In genomic region chr17:66326476-66327047, GRCh38 we compare ENCODE assay signal across 29 cellular contexts. TPM values are rescaled to one million over a fixed set of nuclear protein-coding genes. Genes with fewer than 3 reads are reported as not detected.
A peak's percentile ranks its signal among the peaks of the same experiment; 100 is the strongest.
DNase-seq lines count a peak whose midpoint lies in the region; ATAC-seq and TF ChIP-seq lines count a peak whose summit lies in the region.
"Had no signal": no experiment of that assay in that cellular context is flagged by ENCODE, and none has a peak within 500 bp of the region (broad histone marks: within the 10 kb centered on the region; RNA-seq: fewer than 3 reads in every experiment).

No MANE protein-coding gene starts in this region.

- no peak overlapping the region for H3K4me3 ChIP-seq in CD4-positive, CD25-positive, alpha-beta regulatory T cell (ENCODE audit: low read depth, low read length)
- H3K4me3 ChIP-seq in colonic mucosa: no peak overlapping the region
- H3K4me3 ChIP-seq: gastrocnemius medialis, PC-9, psoas muscle, sigmoid colon had no signal

- H3K36me3 Mint-ChIP-seq in activated CD4-positive, alpha-beta T cell treated with anti-CD3 and anti-CD28 coated beads for 36 hours (ENCODE audit: low read depth): peaks cover 63% of the 10 kb centered on the region
- peaks cover 11% of the 10 kb centered on the region for H3K36me3 Mint-ChIP-seq in CD4-positive, CD25-positive, alpha-beta regulatory T cell
- peaks cover 49% of the 10 kb centered on the region for H3K36me3 Mint-ChIP-seq in activated T-helper 1 cell treated with anti-CD3 and anti-CD28 coated beads, Interleukin-12 subunit alpha, Interleukin-12 subunit beta, Interleukin-2, Interleukin-4 antibody, amounts not matched to agents 30 ng/mL and 10 ng/mL and 1 ng/mL, durations not matched to agents 14 hours and 24 hours and 36 hours (ENCODE audit: low read depth)
- H3K36me3 Mint-ChIP-seq in stimulated activated memory B cell treated with anti-CD40 and anti-IgM and Interleukin-4, amounts not matched to agents 10 μg/mL and 1 μg/mL and 100 μg/mL, for 72 hours: no peaks in the 10 kb centered on the region

- H3K9me3 Mint-ChIP-seq in activated CD4-positive, alpha-beta T cell treated with anti-CD3 and anti-CD28 coated beads for 36 hours (ENCODE audit: low read depth): peaks cover 8% of the 10 kb centered on the region
- H3K9me3 Mint-ChIP-seq in CD4-positive, CD25-positive, alpha-beta regulatory T cell: peaks cover 0 to 6% (median 0%) of the 10 kb centered on the region in 7 donors
- H3K9me3 Mint-ChIP-seq in activated T-helper 1 cell treated with anti-CD3 and anti-CD28 coated beads, Interleukin-12 subunit alpha, Interleukin-12 subunit beta, Interleukin-2, Interleukin-4 antibody, amounts not matched to agents 30 ng/mL and 10 ng/mL and 1 ng/mL, durations not matched to agents 14 hours and 24 hours and 36 hours: peaks cover 6% of the 10 kb centered on the region
- H3K9me3 Mint-ChIP-seq in stimulated activated memory B cell treated with anti-CD40 and anti-IgM and Interleukin-4, amounts not matched to agents 10 μg/mL and 1 μg/mL and 100 μg/mL, for 72 hours: no peaks in the 10 kb centered on the region

- H3K27ac Mint-ChIP-seq in activated CD4-positive, alpha-beta T cell treated with anti-CD3 and anti-CD28 coated beads for 36 hours: peak overlapping the region; percentile 75
- H3K27ac Mint-ChIP-seq in CD4-positive, CD25-positive, alpha-beta regulatory T cell: peak overlapping the region; percentile 27 to 47 (median 37)
- peak overlapping the region; percentile 43 for H3K27ac Mint-ChIP-seq in activated T-helper 1 cell treated with anti-CD3 and anti-CD28 coated beads, Interleukin-12 subunit alpha, Interleukin-12 subunit beta, Interleukin-2, Interleukin-4 antibody, amounts not matched to agents 30 ng/mL and 10 ng/mL and 1 ng/mL, durations not matched to agents 14 hours and 24 hours and 36 hours
- no peak overlapping the region for H3K27ac Mint-ChIP-seq in stimulated activated memory B cell treated with anti-CD40 and anti-IgM and Interleukin-4, amounts not matched to agents 10 μg/mL and 1 μg/mL and 100 μg/mL, for 72 hours

- CTCF ChIA-PET in activated CD4-positive, alpha-beta T cell treated with anti-CD3 and anti-CD28 coated beads for 36 hours (lab: Charles Lee): interaction anchor here (1.1 to 4.1 kb wide), 3 partner anchors 10 to 13 kb away, joined by 3 to 17 read pairs (median 7); no protein-coding TSS in a partner anchor

- peaks cover 23% of the 10 kb centered on the region for H3K4me1 ChIP-seq in CD4-positive, CD25-positive, alpha-beta regulatory T cell (ENCODE audit: control insufficient read depth, insufficient read depth, low read length, poor library complexity, severe bottlenecking)
- no peaks in the 10 kb centered on the region for H3K4me1 ChIP-seq in colonic mucosa
- H3K4me1 ChIP-seq: gastrocnemius medialis, psoas muscle had no signal

- no peak overlapping the region for H3K27ac ChIP-seq in CD4-positive, CD25-positive, alpha-beta regulatory T cell (ENCODE audit: insufficient read depth, low read length, poor library complexity, severe bottlenecking)
- H3K27ac ChIP-seq in colonic mucosa: no peak overlapping the region
- H3K27ac ChIP-seq: gastrocnemius medialis, PC-9, psoas muscle, sigmoid colon had no signal

- H3K9ac ChIP-seq in colonic mucosa (ENCODE audit: low read depth in 2 of 2, low read length in 2 of 2): no peak overlapping the region

- H3K9me3 ChIP-seq in CD4-positive, CD25-positive, alpha-beta regulatory T cell (ENCODE audit: control insufficient read depth in 2 of 2, low read length in 2 of 2): peaks cover 4 to 6% of the 10 kb centered on the region in 2 experiments
- H3K9me3 ChIP-seq in colonic mucosa: no peaks in the 10 kb centered on the region
- H3K9me3 ChIP-seq: gastrocnemius medialis had no signal

- no peak overlapping the region for H3K4me3 Mint-ChIP-seq in activated CD4-positive, alpha-beta T cell treated with anti-CD3 and anti-CD28 coated beads for 36 hours
- H3K4me3 Mint-ChIP-seq in CD4-positive, CD25-positive, alpha-beta regulatory T cell: peak overlapping the region in 1 of 4 donors; percentile 17
- H3K4me3 Mint-ChIP-seq in activated T-helper 1 cell treated with anti-CD3 and anti-CD28 coated beads, Interleukin-12 subunit alpha, Interleukin-12 subunit beta, Interleukin-2, Interleukin-4 antibody, amounts not matched to agents 30 ng/mL and 10 ng/mL and 1 ng/mL, durations not matched to agents 14 hours and 24 hours and 36 hours: no peak overlapping the region
- H3K4me3 Mint-ChIP-seq in stimulated activated memory B cell treated with anti-CD40 and anti-IgM and Interleukin-4, amounts not matched to agents 10 μg/mL and 1 μg/mL and 100 μg/mL, for 72 hours: no peak overlapping the region
- H3K4me3 Mint-ChIP-seq: natural killer cell had no signal

- POLR2A ChIA-PET in activated CD4-positive, alpha-beta T cell treated with anti-CD3 and anti-CD28 coated beads for 36 hours (lab: Charles Lee): no interaction called here

- DNase-seq in activated CD4-positive, alpha-beta T cell treated with anti-CD3 and anti-CD28 coated beads for 36 hours: no peak
- DNase-seq in activated CD4-positive, alpha-beta T cell treated with anti-CD3 and anti-CD28 coated beads for 1 hour: no peak
- DNase-seq in CD4-positive, CD25-positive, alpha-beta regulatory T cell: no peak
- DNase-seq in activated T-helper 1 cell treated with anti-CD3 and anti-CD28 coated beads, Interleukin-12 subunit alpha, Interleukin-12 subunit beta, Interleukin-2, Interleukin-4 antibody, amounts not matched to agents 30 ng/mL and 10 ng/mL and 1 ng/mL, durations not matched to agents 14 hours and 24 hours and 36 hours (ENCODE audit: low spot score): no peak
- DNase-seq in left kidney (ENCODE audit: low read depth, low spot score): peak; percentile 31
- no peak for DNase-seq in colonic mucosa
- DNase-seq: 8988T; activated CD4-positive, alpha-beta T cell treated with anti-CD3 and anti-CD28 coated beads for 4 hours; activated effector memory CD4-positive, alpha-beta T cell treated with Interleukin-2 at 50 U/mL for 16 hours; amygdala; gastrocnemius medialis; GOT3; Kasumi-1; midbrain; MV-4-11; natural killer cell; NCI-H1436; NCI-H2081 treated with DMSO at 0.1 percent for 48 hours; NCI-H2227 treated with DMSO at 0.1 percent for 48 hours; NCI-H526 treated with DMSO at 0.1 percent for 48 hours; nucleus accumbens; PC-9; psoas muscle; sigmoid colon; stimulated activated CD4-positive, alpha-beta T cell treated with anti-CD3 and anti-CD28 coated beads, Interleukin-4, amount 100 ng/mL, for 1 hour; substantia nigra; trophoblast cell had no signal

- TF ChIP-seq CTCF in colonic mucosa (IDR thresholded peaks at IDR 0.05): no peak

- no peaks in the 10 kb centered on the region for H3K36me3 ChIP-seq in CD4-positive, CD25-positive, alpha-beta regulatory T cell (ENCODE audit: control insufficient read depth, insufficient read depth, low read length)
- H3K36me3 ChIP-seq in colonic mucosa: no peaks in the 10 kb centered on the region

- intact Hi-C loops in activated CD4-positive, alpha-beta T cell treated with anti-CD3 and anti-CD28 coated beads for 36 hours (cut with DNase I, micrococcal nuclease): no loop called here
- intact Hi-C loops in activated T-helper 1 cell treated with anti-CD3 and anti-CD28 coated beads, Interleukin-12 subunit alpha, Interleukin-12 subunit beta, Interleukin-2, Interleukin-4 antibody, amounts not matched to agents 30 ng/mL and 10 ng/mL and 1 ng/mL, durations not matched to agents 14 hours and 24 hours and 36 hours (cut with micrococcal nuclease): no loop called here
- intact Hi-C loops in colonic mucosa (cut with DNase I): no loop called here

- no peak for ATAC-seq in activated CD4-positive, alpha-beta T cell treated with anti-CD3 and anti-CD28 coated beads for 36 hours
- no peak for ATAC-seq in CD4-positive, CD25-positive, alpha-beta regulatory T cell (ENCODE audit: low read depth in 2 of 2)
- ATAC-seq in GM19023 (IDR thresholded peaks at IDR 0.05; ENCODE audit: unreplicated experiment): no peak
- no peak for ATAC-seq in stimulated activated memory B cell treated with anti-CD40 and anti-IgM and Interleukin-4, amounts not matched to agents 10 μg/mL and 1 μg/mL and 100 μg/mL, for 72 hours
- ATAC-seq: gastrocnemius medialis, natural killer cell, psoas muscle had no signal

- no peaks in the 10 kb centered on the region for H3K27me3 Mint-ChIP-seq in activated CD4-positive, alpha-beta T cell treated with anti-CD3 and anti-CD28 coated beads for 36 hours
- H3K27me3 Mint-ChIP-seq in CD4-positive, CD25-positive, alpha-beta regulatory T cell: no peaks in the 10 kb centered on the region
- no peaks in the 10 kb centered on the region for H3K27me3 Mint-ChIP-seq in activated T-helper 1 cell treated with anti-CD3 and anti-CD28 coated beads, Interleukin-12 subunit alpha, Interleukin-12 subunit beta, Interleukin-2, Interleukin-4 antibody, amounts not matched to agents 30 ng/mL and 10 ng/mL and 1 ng/mL, durations not matched to agents 14 hours and 24 hours and 36 hours (ENCODE audit: insufficient read depth)
- no peaks in the 10 kb centered on the region for H3K27me3 Mint-ChIP-seq in stimulated activated memory B cell treated with anti-CD40 and anti-IgM and Interleukin-4, amounts not matched to agents 10 μg/mL and 1 μg/mL and 100 μg/mL, for 72 hours

- H3K27me3 ChIP-seq in CD4-positive, CD25-positive, alpha-beta regulatory T cell (ENCODE audit: control insufficient read depth, insufficient read depth, low read length): no peaks in the 10 kb centered on the region
- H3K27me3 ChIP-seq in colonic mucosa: no peaks in the 10 kb centered on the region
- H3K27me3 ChIP-seq: gastrocnemius medialis, sigmoid colon had no signal

- peaks cover 82% of the 10 kb centered on the region for H3K4me1 Mint-ChIP-seq in activated CD4-positive, alpha-beta T cell treated with anti-CD3 and anti-CD28 coated beads for 36 hours
- H3K4me1 Mint-ChIP-seq in CD4-positive, CD25-positive, alpha-beta regulatory T cell: peaks cover 16 to 79% (median 48%) of the 10 kb centered on the region in 4 donors
- peaks cover 64% of the 10 kb centered on the region for H3K4me1 Mint-ChIP-seq in activated T-helper 1 cell treated with anti-CD3 and anti-CD28 coated beads, Interleukin-12 subunit alpha, Interleukin-12 subunit beta, Interleukin-2, Interleukin-4 antibody, amounts not matched to agents 30 ng/mL and 10 ng/mL and 1 ng/mL, durations not matched to agents 14 hours and 24 hours and 36 hours (ENCODE audit: low read depth)
- H3K4me1 Mint-ChIP-seq in stimulated activated memory B cell treated with anti-CD40 and anti-IgM and Interleukin-4, amounts not matched to agents 10 μg/mL and 1 μg/mL and 100 μg/mL, for 72 hours: no peaks in the 10 kb centered on the region

RNA-seq across cellular contexts. Expression of gene PRKCA, which starts 24.1 kb away (rescaled TPM):
- total RNA-seq in activated CD4-positive, alpha-beta T cell treated with anti-CD3 and anti-CD28 coated beads for 36 hours: 10 to 100 TPM; 73.3 to 77.0 TPM
- total RNA-seq in CD4-positive, CD25-positive, alpha-beta regulatory T cell: 84.0 TPM
- polyA plus RNA-seq in CD4-positive, CD25-positive, alpha-beta regulatory T cell: 1 to 10 TPM in 3 of 4 donors, under 1 TPM in 1; 0.60 to 2.3 (median 1.6) TPM
- 155 and 157 TPM in 2 replicates for total RNA-seq in activated T-helper 1 cell treated with anti-CD3 and anti-CD28 coated beads, Interleukin-12 subunit alpha, Interleukin-12 subunit beta, Interleukin-2, Interleukin-4 antibody, amounts not matched to agents 30 ng/mL and 10 ng/mL and 1 ng/mL, durations not matched to agents 14 hours and 24 hours and 36 hours
- 10 to 100 TPM; 40.0 to 41.8 TPM for total RNA-seq in colonic mucosa
